Comparison of ENCODE assay signal across 15 cellular contexts in genomic region chr6:12720310-12720709, GRCh38. TPM values are rescaled to one million over a fixed set of nuclear protein-coding genes. Genes with fewer than 3 reads are reported as not detected.
A peak's percentile ranks its signal among the peaks of the same experiment; 100 is the strongest.
DNase-seq lines count a peak whose midpoint lies in the region; ATAC-seq and TF ChIP-seq lines count a peak whose summit lies in the region.
"Had no signal": no experiment of that assay in that cellular context is flagged by ENCODE, and none has a peak within 500 bp of the region (broad histone marks: within the 10 kb centered on the region; RNA-seq: fewer than 3 reads in every experiment).

No MANE protein-coding gene starts in this region.

- H3K4me3 ChIP-seq in GM23338 (no peak overlapping the region), WERI-Rb-1 (ENCODE audit: low read depth, low read length) (no peak overlapping the region), colonic mucosa (no peak overlapping the region)

- H3K36me3 ChIP-seq in GM23338 (ENCODE audit: insufficient read depth), result no peaks in the 10 kb centered on the region
- H3K36me3 ChIP-seq in WERI-Rb-1, result no peaks in the 10 kb centered on the region
- no peaks in the 10 kb centered on the region for H3K36me3 ChIP-seq in colonic mucosa

- no peak overlapping the region for H3K4me3 Mint-ChIP-seq in GM23338
- no peak overlapping the region for H3K4me3 Mint-ChIP-seq in stimulated activated naive B cell treated with anti-CD40 and anti-IgM and Interleukin-4, amounts not matched to agents 10 μg/mL and 1 μg/mL and 100 μg/mL, for 72 hours
- H3K4me3 Mint-ChIP-seq: CD14-positive monocyte; CD8-positive, alpha-beta T cell; IgD-negative memory B cell had no signal

- ATAC-seq in GM23338 (no peak), GM21526 (IDR thresholded peaks at IDR 0.05; ENCODE audit: low FRiP score, unreplicated experiment) (no peak), HG03354 (IDR thresholded peaks at IDR 0.05; ENCODE audit: poor library complexity, severe bottlenecking, unreplicated experiment) (no peak)
- no peak for ATAC-seq in stimulated activated naive B cell treated with anti-CD40 and anti-IgM and Interleukin-4, amounts not matched to agents 10 μg/mL and 1 μg/mL and 100 μg/mL, for 72 hours (replicated peaks)
- ATAC-seq: CD8-positive, alpha-beta T cell; HCT116 had no signal

- H3K9me3 ChIP-seq in WERI-Rb-1 (ENCODE audit: severe bottlenecking) (no peaks in the 10 kb centered on the region), colonic mucosa (no peaks in the 10 kb centered on the region)

- H3K27ac ChIP-seq in GM23338 (ENCODE audit: low read depth), result no peak overlapping the region
- H3K27ac ChIP-seq in WERI-Rb-1, result no peak overlapping the region
- no peak overlapping the region for H3K27ac ChIP-seq in colonic mucosa
- H3K27ac ChIP-seq: 22Rv1 had no signal

- no peaks in the 10 kb centered on the region for H4K20me1 ChIP-seq in GM23338 (replicated peaks; ENCODE audit: insufficient read depth)

- intact Hi-C loops in colonic mucosa (cut with DNase I), result no loop called here

- peaks cover 5% of the 10 kb centered on the region for H3K27me3 Mint-ChIP-seq in GM23338 (ENCODE audit: insufficient read depth, low read depth, poor library complexity)
- peaks cover 26 to 27% of the 10 kb centered on the region in 2 donors for H3K27me3 Mint-ChIP-seq in stimulated activated naive B cell treated with anti-CD40 and anti-IgM and Interleukin-4, amounts not matched to agents 10 μg/mL and 1 μg/mL and 100 μg/mL, for 72 hours
- H3K27me3 Mint-ChIP-seq: IgD-negative memory B cell had no signal

- H3K27me3 ChIP-seq in GM23338 (ENCODE audit: insufficient read depth) (no peaks in the 10 kb centered on the region), WERI-Rb-1 (ENCODE audit: insufficient read depth, low read depth, severe bottlenecking) (peaks cover 10% of the 10 kb centered on the region), colonic mucosa (no peaks in the 10 kb centered on the region)

- H3K27ac Mint-ChIP-seq in GM23338, result no peak overlapping the region
- peak overlapping the region; percentile 5 for H3K27ac Mint-ChIP-seq in stimulated activated naive B cell treated with anti-CD40 and anti-IgM and Interleukin-4, amounts not matched to agents 10 μg/mL and 1 μg/mL and 100 μg/mL, for 72 hours
- H3K27ac Mint-ChIP-seq: CD8-positive, alpha-beta T cell; IgD-negative memory B cell had no signal

- TF ChIP-seq CTCF in GM23338 (conservative IDR thresholded peaks at IDR 0.05; ENCODE audit: low read depth in 2 of 2) (no peak), WERI-Rb-1 (IDR thresholded peaks at IDR 0.05; ENCODE audit: low read depth, low read length) (no peak), colonic mucosa (IDR thresholded peaks at IDR 0.05) (no peak)

- H3K4me1 Mint-ChIP-seq in GM23338, result peaks cover 29% of the 10 kb centered on the region
- H3K4me1 Mint-ChIP-seq in stimulated activated naive B cell treated with anti-CD40 and anti-IgM and Interleukin-4, amounts not matched to agents 10 μg/mL and 1 μg/mL and 100 μg/mL, for 72 hours, result peaks cover 0 to 2% of the 10 kb centered on the region in 2 donors
- H3K4me1 Mint-ChIP-seq: CD14-positive monocyte had no signal

- H3K36me3 Mint-ChIP-seq in GM23338 (ENCODE audit: low read depth), result no peaks in the 10 kb centered on the region
- H3K36me3 Mint-ChIP-seq in stimulated activated naive B cell treated with anti-CD40 and anti-IgM and Interleukin-4, amounts not matched to agents 10 μg/mL and 1 μg/mL and 100 μg/mL, for 72 hours, result no peaks in the 10 kb centered on the region
- H3K36me3 Mint-ChIP-seq: CD14-positive monocyte; CD8-positive, alpha-beta T cell; IgD-negative memory B cell had no signal

- 0 out of 2 replicates have a peak, but pooled peaks cover 14% of the 10 kb centered on the region for H3K9me2 ChIP-seq in GM23338 (ENCODE audit: insufficient read depth)

- H3K9me3 Mint-ChIP-seq in GM23338, result no peaks in the 10 kb centered on the region
- peaks cover 0 to 1% of the 10 kb centered on the region in 2 donors for H3K9me3 Mint-ChIP-seq in stimulated activated naive B cell treated with anti-CD40 and anti-IgM and Interleukin-4, amounts not matched to agents 10 μg/mL and 1 μg/mL and 100 μg/mL, for 72 hours
- H3K9me3 Mint-ChIP-seq: CD8-positive, alpha-beta T cell had no signal

- H3K9ac ChIP-seq in colonic mucosa (ENCODE audit: low read depth in 2 of 2, low read length in 2 of 2), result no peak overlapping the region

- H3K4me2 ChIP-seq in GM23338, result no peak overlapping the region

- peaks cover 33% of the 10 kb centered on the region for H3K4me1 ChIP-seq in GM23338 (ENCODE audit: insufficient read depth)
- H3K4me1 ChIP-seq in colonic mucosa, result no peaks in the 10 kb centered on the region

- DNase-seq in GM23338 (ENCODE audit: low spot score) (no peak), WERI-Rb-1 (peak; percentile 27), middle frontal gyrus (ENCODE audit: extremely low spot score, low spot score) (peak; percentile 46), colonic mucosa (no peak)
- no peak for DNase-seq in stimulated activated naive B cell treated with anti-CD40 and anti-IgM and Interleukin-4, amounts not matched to agents 10 μg/mL and 1 μg/mL and 100 μg/mL, for 72 hours
- DNase-seq: CD8-positive, alpha-beta T cell; COR-L47; DND-41; GDM1 had no signal

- no peaks in the 10 kb centered on the region for H3K79me2 ChIP-seq in GM23338 (replicated peaks; ENCODE audit: insufficient read depth)

- no peaks in the 10 kb centered on the region for H3F3A ChIP-seq in GM23338 (replicated peaks; ENCODE audit: low read depth)

- H2AFZ ChIP-seq in GM23338, result 0 out of 2 replicates have a peak overlapping the region, but pooled peaks have one; percentile 43

TF ChIP-seq in GM23338, 12 proteins besides CTCF, POLR2A, EP300 and RAD21 (continues in another document):
- TF ChIP-seq POLR2AphosphoS5 (IDR thresholded peaks at IDR 0.05; ENCODE audit: low read depth) (no peak), NANOG (IDR thresholded peaks at IDR 0.05; ENCODE audit: borderline replicate concordance) (no peak), STAT1 (IDR thresholded peaks at IDR 0.05; ENCODE audit: unreplicated experiment) (no peak), CREB1 (CRISPR knock-in tag; IDR thresholded peaks at IDR 0.05; ENCODE audit: low read depth) (no peak), ZNF114 (CRISPR knock-in tag; IDR thresholded peaks at IDR 0.05) (no peak), ZNF331 (CRISPR knock-in tag; IDR thresholded peaks at IDR 0.05; ENCODE audit: low read depth) (no peak), JUNB (IDR thresholded peaks at IDR 0.05; ENCODE audit: unreplicated experiment) (no peak), EZH2phosphoT487 (IDR thresholded peaks at IDR 0.05; ENCODE audit: unreplicated experiment) (no peak)

RNA-seq across cellular contexts. Expression of gene PHACTR1, which starts 3.7 kb away (rescaled TPM):
- total RNA-seq in GM23338 (2014; rRNA removed; shearing (Covaris generic)), result 11.7 and 19.3 TPM in 2 replicates
- 5.9 and 6.0 TPM in 2 replicates for polyA plus RNA-seq in GM23338 (2016; fragmentation: Nextera tagmentation; extraction: Ambion mirVana)
- total RNA-seq in colonic mucosa, result 1 to 10 TPM; 1.7 to 2.2 TPM

Comparison
In these comparisons a context has a peak if more than half of its experiments do, and no peak if none do; other contexts are left out.
1. DNase-seq: peak in WERI-Rb-1 (single experiment) and middle frontal gyrus (single experiment); none in GM23338 (single experiment), stimulated activated naive B cell treated with anti-CD40 and anti-IgM and Interleukin-4, amounts not matched to agents 10 μg/mL and 1 μg/mL and 100 μg/mL, for 72 hours (single experiment) and colonic mucosa (single experiment).